ENCODE assay signal across 28 cellular contexts in the genomic region with DNA sequence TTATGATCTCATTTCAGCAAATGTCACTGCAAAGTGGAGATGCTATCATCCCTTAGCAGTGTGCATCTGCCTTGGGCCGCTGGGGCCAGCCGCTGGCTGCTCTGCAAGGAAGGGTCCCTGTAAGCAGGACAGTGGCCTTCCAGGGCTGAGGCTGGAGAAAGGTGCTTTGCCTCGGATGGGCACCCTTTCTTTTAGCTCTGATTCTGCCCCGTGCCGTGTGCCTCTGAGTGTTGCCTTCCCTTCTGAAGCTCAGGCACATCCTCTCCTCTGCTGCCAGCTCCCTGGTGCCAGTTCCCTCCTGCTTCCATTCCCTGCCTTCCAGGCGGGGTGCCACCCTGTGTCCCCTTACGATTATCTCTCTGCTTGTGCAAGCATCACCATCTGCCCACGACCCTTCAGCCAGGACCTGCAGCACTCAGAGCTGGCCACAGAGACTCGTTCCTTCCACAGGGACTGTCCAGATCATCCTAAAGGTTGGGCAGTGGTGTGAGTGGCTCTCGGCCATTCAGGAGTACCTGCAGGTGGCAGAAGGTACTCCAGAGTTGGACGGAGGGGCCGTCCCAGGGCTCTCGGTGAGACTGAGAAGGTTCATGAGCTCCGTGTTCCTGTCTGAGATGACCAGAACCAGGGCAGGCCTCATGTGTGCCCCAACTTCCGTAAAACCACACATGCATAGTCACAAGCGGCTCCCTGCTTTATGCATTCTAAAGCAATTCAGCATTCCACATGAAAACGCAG.
DNase-seq lines count a peak whose midpoint lies in the region; ATAC-seq and TF ChIP-seq lines count a peak whose summit lies in the region.
"Had no signal": no experiment of that assay in that cellular context is flagged by ENCODE, and none has a peak within 500 bp of the region (broad histone marks: within the 10 kb centered on the region; RNA-seq: fewer than 3 reads in every experiment).

No MANE protein-coding gene starts in this region.

- in situ Hi-C loops in G401 (cut with HindIII; ENCODE audit: low sequenced_read_pairs): no loop called here
- in situ Hi-C loops in Panc1 (cut with HindIII; ENCODE audit: low pct_unique_long_range_greater_than_20kb, low sequenced_read_pairs): no loop called here

- CTCF ChIA-PET in Panc1 (lab: Charles Lee): no interaction called here

- H3K27me3 ChIP-seq in Panc1 (ENCODE audit: control insufficient read depth, insufficient read depth, low read length): peaks cover 10% of the 10 kb centered on the region
- H3K27me3 ChIP-seq: pancreas, vagina had no signal

- intact Hi-C loops in Panc1 (cut with micrococcal nuclease; ENCODE audit: unreplicated experiment): no loop called here
- intact Hi-C loops in activated T-helper 1 cell treated with anti-CD3 and anti-CD28 coated beads, Interleukin-12 subunit alpha, Interleukin-12 subunit beta, Interleukin-2, Interleukin-4 antibody, amounts not matched to agents 30 ng/mL and 10 ng/mL and 1 ng/mL, durations not matched to agents 14 hours and 24 hours and 36 hours (cut with micrococcal nuclease): no loop called here

- no TSS peak for BruUV-seq in Panc1 (replicated peaks; lab: Mats Ljungman, UMichigan)

- H3K9me3 ChIP-seq in Panc1 (ENCODE audit: control insufficient read depth, insufficient read depth, low read depth, low read length): no peaks in the 10 kb centered on the region
- H3K9me3 ChIP-seq: BLaER1 treated with 17β-estradiol and CSF1 and Interleukin-3, amounts not matched to agents 10 nM and 100 nM; pancreas; vagina had no signal

- DNase-seq in G401 (ENCODE audit: low spot score) (peak; percentile 26), Panc1 (ENCODE audit: low read depth, low spot score) (no peak), islet precursor cell (peak; percentile 41), DMS79 (lab: John Stamatoyannopoulos, UW) (no peak), immature natural killer cell (no peak)
- peak; percentile 6 for DNase-seq in stimulated activated CD8-positive, alpha-beta memory T cell treated with anti-CD3 and anti-CD28 coated beads, Interleukin-4, amount 100 ng/mL, for 48 hours
- no peak for DNase-seq in activated T-helper 1 cell treated with anti-CD3 and anti-CD28 coated beads, Interleukin-12 subunit alpha, Interleukin-12 subunit beta, Interleukin-2, Interleukin-4 antibody, amounts not matched to agents 30 ng/mL and 10 ng/mL and 1 ng/mL, durations not matched to agents 14 hours and 24 hours and 36 hours (ENCODE audit: low spot score)
- DNase-seq: activated CD8-positive, alpha-beta memory T cell treated with anti-CD3 and anti-CD28 coated beads for 24 hours; activated naive CD4-positive, alpha-beta T cell; activated T-cell treated with anti-CD3 and anti-CD28 coated beads, Interleukin-2, amount 50 U/mL, for 24 hours; COR-L47; DMS53; Kasumi-1; NCI-H1417; NCI-H2029; NCI-H526; nephron progenitor cell; retina; Right ventricle myocardium superior; small intestine; stimulated activated naive CD4-positive, alpha-beta T cell treated with Interleukin-2 at 50 U/mL for 16 hours had no signal

- H3K27me3 Mint-ChIP-seq in activated T-helper 1 cell treated with anti-CD3 and anti-CD28 coated beads, Interleukin-12 subunit alpha, Interleukin-12 subunit beta, Interleukin-2, Interleukin-4 antibody, amounts not matched to agents 30 ng/mL and 10 ng/mL and 1 ng/mL, durations not matched to agents 14 hours and 24 hours and 36 hours (ENCODE audit: insufficient read depth): no peaks in the 10 kb centered on the region
- H3K27me3 Mint-ChIP-seq in immature natural killer cell (ENCODE audit: low read depth in 3 of 3): peaks cover 0 to 3% (median 2%) of the 10 kb centered on the region in 3 donors

- 0 out of 2 replicates have a peak, but pooled peaks have one; percentile 37 for ATAC-seq in Panc1
- ATAC-seq: gastroesophageal sphincter, pancreas had no signal

- no peak overlapping the region for H3K27ac Mint-ChIP-seq in activated T-helper 1 cell treated with anti-CD3 and anti-CD28 coated beads, Interleukin-12 subunit alpha, Interleukin-12 subunit beta, Interleukin-2, Interleukin-4 antibody, amounts not matched to agents 30 ng/mL and 10 ng/mL and 1 ng/mL, durations not matched to agents 14 hours and 24 hours and 36 hours
- no peak overlapping the region for H3K27ac Mint-ChIP-seq in immature natural killer cell
- H3K27ac Mint-ChIP-seq: activated CD4-positive, alpha-beta T cell treated with anti-CD3 and anti-CD28 coated beads, Interleukin-2, amount 10 ng/mL, durations not matched to agents 24 days and 14 days; activated T-cell treated with anti-CD3 and anti-CD28 coated beads, Interleukin-2, amount 50 U/mL, for 24 hours; nephron progenitor cell; T-helper 2 cell treated with Interferon-gamma antibody and Interleukin-4, amounts not matched to agents 5 μg/mL and 100 μg/mL, for 36 hours had no signal

- no peak for TF ChIP-seq CTCF in Panc1 (IDR thresholded peaks at IDR 0.05)

- no peaks in the 10 kb centered on the region for H3K9me3 Mint-ChIP-seq in activated T-helper 1 cell treated with anti-CD3 and anti-CD28 coated beads, Interleukin-12 subunit alpha, Interleukin-12 subunit beta, Interleukin-2, Interleukin-4 antibody, amounts not matched to agents 30 ng/mL and 10 ng/mL and 1 ng/mL, durations not matched to agents 14 hours and 24 hours and 36 hours
- H3K9me3 Mint-ChIP-seq in immature natural killer cell: no peaks in the 10 kb centered on the region
- H3K9me3 Mint-ChIP-seq: activated CD4-positive, alpha-beta T cell treated with anti-CD3 and anti-CD28 coated beads, Interleukin-2, amount 10 ng/mL, durations not matched to agents 24 days and 14 days; activated T-cell treated with anti-CD3 and anti-CD28 coated beads, Interleukin-2, amount 50 U/mL, for 24 hours; central memory CD8-positive, alpha-beta T cell; nephron progenitor cell; T-helper 2 cell treated with Interferon-gamma antibody and Interleukin-4, amounts not matched to agents 5 μg/mL and 100 μg/mL, for 36 hours had no signal

- no peak overlapping the region for H3K4me3 Mint-ChIP-seq in activated T-helper 1 cell treated with anti-CD3 and anti-CD28 coated beads, Interleukin-12 subunit alpha, Interleukin-12 subunit beta, Interleukin-2, Interleukin-4 antibody, amounts not matched to agents 30 ng/mL and 10 ng/mL and 1 ng/mL, durations not matched to agents 14 hours and 24 hours and 36 hours
- H3K4me3 Mint-ChIP-seq in immature natural killer cell: no peak overlapping the region
- H3K4me3 Mint-ChIP-seq: activated CD4-positive, alpha-beta T cell treated with anti-CD3 and anti-CD28 coated beads, Interleukin-2, amount 10 ng/mL, durations not matched to agents 24 days and 14 days; activated T-cell treated with anti-CD3 and anti-CD28 coated beads, Interleukin-2, amount 50 U/mL, for 24 hours; central memory CD8-positive, alpha-beta T cell; nephron progenitor cell; T-helper 2 cell treated with Interferon-gamma antibody and Interleukin-4, amounts not matched to agents 5 μg/mL and 100 μg/mL, for 36 hours had no signal

- no peaks in the 10 kb centered on the region for H3K36me3 Mint-ChIP-seq in activated T-helper 1 cell treated with anti-CD3 and anti-CD28 coated beads, Interleukin-12 subunit alpha, Interleukin-12 subunit beta, Interleukin-2, Interleukin-4 antibody, amounts not matched to agents 30 ng/mL and 10 ng/mL and 1 ng/mL, durations not matched to agents 14 hours and 24 hours and 36 hours (ENCODE audit: low read depth)
- H3K36me3 Mint-ChIP-seq in immature natural killer cell: no peaks in the 10 kb centered on the region

- no peaks in the 10 kb centered on the region for H3K36me3 ChIP-seq in Panc1 (ENCODE audit: control insufficient read depth, insufficient read depth, low read length)
- H3K36me3 ChIP-seq: BLaER1 treated with 17β-estradiol and CSF1 and Interleukin-3, amounts not matched to agents 10 nM and 100 nM; gastroesophageal sphincter; pancreas; vagina had no signal

- no peak overlapping the region for H3K4me3 ChIP-seq in Panc1 (ENCODE audit: low read depth in 2 of 2, low read length in 2 of 2)
- H3K4me3 ChIP-seq: BLaER1 treated with 17β-estradiol and CSF1 and Interleukin-3, amounts not matched to agents 10 nM and 100 nM; gastroesophageal sphincter; pancreas; vagina had no signal

- POLR2A ChIA-PET in Panc1 (lab: Charles Lee): no interaction called here

- H3K4me1 Mint-ChIP-seq in activated T-helper 1 cell treated with anti-CD3 and anti-CD28 coated beads, Interleukin-12 subunit alpha, Interleukin-12 subunit beta, Interleukin-2, Interleukin-4 antibody, amounts not matched to agents 30 ng/mL and 10 ng/mL and 1 ng/mL, durations not matched to agents 14 hours and 24 hours and 36 hours (ENCODE audit: low read depth): no peaks in the 10 kb centered on the region
- H3K4me1 Mint-ChIP-seq in immature natural killer cell: no peaks in the 10 kb centered on the region
- H3K4me1 Mint-ChIP-seq: activated CD4-positive, alpha-beta T cell treated with anti-CD3 and anti-CD28 coated beads, Interleukin-2, amount 10 ng/mL, durations not matched to agents 24 days and 14 days; central memory CD8-positive, alpha-beta T cell had no signal

- H3K4me1 ChIP-seq in Panc1 (ENCODE audit: control insufficient read depth, insufficient read depth, low read length): no peaks in the 10 kb centered on the region; the same call in 1 of the 2 replicates
- H3K4me1 ChIP-seq: BLaER1 treated with 17β-estradiol and CSF1 and Interleukin-3, amounts not matched to agents 10 nM and 100 nM; gastroesophageal sphincter; pancreas; vagina had no signal

- no peak overlapping the region for H3K27ac ChIP-seq in Panc1 (ENCODE audit: low read length)
- H3K27ac ChIP-seq: BLaER1 treated with 17β-estradiol and CSF1 and Interleukin-3, amounts not matched to agents 10 nM and 100 nM; gastroesophageal sphincter; pancreas; vagina had no signal

Comparison
In these comparisons a context has a peak if more than half of its experiments do, and no peak if none do; other contexts are left out.
1. DNase-seq: peak in G401 (single experiment), islet precursor cell (single experiment) and stimulated activated CD8-positive, alpha-beta memory T cell treated with anti-CD3 and anti-CD28 coated beads, Interleukin-4, amount 100 ng/mL, for 48 hours (single experiment); none in Panc1 (single experiment), activated T-helper 1 cell treated with anti-CD3 and anti-CD28 coated beads, Interleukin-12 subunit alpha, Interleukin-12 subunit beta, Interleukin-2, Interleukin-4 antibody, amounts not matched to agents 30 ng/mL and 10 ng/mL and 1 ng/mL, durations not matched to agents 14 hours and 24 hours and 36 hours (single experiment), DMS79 (single experiment) and immature natural killer cell (0 of 3).